Comparison of ENCODE assay signal across 21 cellular contexts in genomic region chr22:39232246-39232645, GRCh38.
"Had no signal": no experiment of that assay in that cellular context is flagged by ENCODE, and none has a peak within 500 bp of the region (broad histone marks: within the 10 kb centered on the region; RNA-seq: fewer than 3 reads in every experiment).

No MANE protein-coding gene starts in this region.

- DNase-seq: dermis blood vessel endothelial cell; effector memory CD4-positive, alpha-beta T cell; foreskin fibroblast; heart left ventricle; hippocampal formation; left colon; left ventricle myocardium superior; lower lobe of right lung; naive thymus-derived CD8-positive, alpha-beta T cell; nephron progenitor cell; sigmoid colon; stimulated activated CD4-positive, alpha-beta T cell treated with anti-CD3 and anti-CD28 coated beads, Interleukin-4, amount 100 ng/mL, for 4 hours; stimulated activated naive CD8-positive, alpha-beta T cell treated with anti-CD3 and anti-CD28 coated beads, Interleukin-15, Interleukin-2, amounts not matched to agents 100 U/mL and 50 U/mL, for 24 hours; substantia nigra; testis; tibial artery had no signal

- H3K27ac Mint-ChIP-seq: naive thymus-derived CD8-positive, alpha-beta T cell; nephron progenitor cell; stimulated activated memory B cell treated with anti-CD40 and anti-IgM and Interleukin-4, amounts not matched to agents 10 μg/mL and 1 μg/mL and 100 μg/mL, for 72 hours had no signal

- ATAC-seq: gastroesophageal sphincter; heart left ventricle; left colon; left ventricle myocardium superior; lower lobe of right lung; naive thymus-derived CD8-positive, alpha-beta T cell; pancreas; stimulated activated memory B cell treated with anti-CD40 and anti-IgM and Interleukin-4, amounts not matched to agents 10 μg/mL and 1 μg/mL and 100 μg/mL, for 72 hours; stimulated activated naive CD8-positive, alpha-beta T cell treated with anti-CD3 and anti-CD28 coated beads, Interleukin-15, Interleukin-2, amounts not matched to agents 100 U/mL and 50 U/mL, for 24 hours had no signal

- H3K27me3 ChIP-seq: pancreas, testis had no signal

- H3K9me3 ChIP-seq: gastroesophageal sphincter, heart left ventricle, lower lobe of right lung, pancreas, sigmoid colon, testis, tibial artery, upper lobe of left lung had no signal

- H3K9me3 Mint-ChIP-seq: naive thymus-derived CD8-positive, alpha-beta T cell; nephron progenitor cell; stimulated activated memory B cell treated with anti-CD40 and anti-IgM and Interleukin-4, amounts not matched to agents 10 μg/mL and 1 μg/mL and 100 μg/mL, for 72 hours had no signal

- H3K27ac ChIP-seq: lower lobe of right lung, pancreas, testis, tibial artery had no signal

- H3K4me3 ChIP-seq: coronary artery, gastroesophageal sphincter, heart left ventricle, lower lobe of right lung, pancreas, sigmoid colon, testis, tibial artery, upper lobe of left lung had no signal

- H3K4me3 Mint-ChIP-seq: naive thymus-derived CD8-positive, alpha-beta T cell; nephron progenitor cell; stimulated activated memory B cell treated with anti-CD40 and anti-IgM and Interleukin-4, amounts not matched to agents 10 μg/mL and 1 μg/mL and 100 μg/mL, for 72 hours had no signal

- H3K36me3 Mint-ChIP-seq: stimulated activated memory B cell treated with anti-CD40 and anti-IgM and Interleukin-4, amounts not matched to agents 10 μg/mL and 1 μg/mL and 100 μg/mL, for 72 hours had no signal

- H3K36me3 ChIP-seq: pancreas had no signal
